26 cellular contexts compared by ENCODE assay signal in the genomic region with DNA sequence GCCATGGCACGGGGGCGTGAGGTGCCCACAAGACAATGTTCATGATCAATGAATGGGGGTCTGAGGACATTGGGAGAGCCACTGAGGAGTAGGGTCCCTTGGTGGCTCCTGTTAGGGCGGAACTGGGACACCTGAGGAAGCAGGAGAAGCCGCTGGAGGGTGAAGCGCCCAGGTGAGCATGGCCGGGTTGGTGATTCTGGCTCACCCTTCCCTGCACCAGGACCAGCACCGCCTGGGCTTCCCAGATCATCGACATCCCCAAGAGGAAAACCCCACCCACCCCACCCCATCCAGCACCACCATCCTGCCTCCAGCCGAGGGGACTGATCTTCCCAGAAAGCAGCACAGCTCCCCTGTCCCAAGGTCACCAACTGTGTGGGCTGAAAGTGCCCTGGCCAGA. TPM values are rescaled to one million over a fixed set of nuclear protein-coding genes. Genes with fewer than 3 reads are reported as not detected.
DNase-seq lines count a peak whose midpoint lies in the region; ATAC-seq and TF ChIP-seq lines count a peak whose summit lies in the region.
"Had no signal": no experiment of that assay in that cellular context is flagged by ENCODE, and none has a peak within 500 bp of the region (broad histone marks: within the 10 kb centered on the region; RNA-seq: fewer than 3 reads in every experiment).

No MANE protein-coding gene starts in this region.

- H3K4me1 Mint-ChIP-seq in endodermal cell, result no peaks in the 10 kb centered on the region
- H3K4me1 Mint-ChIP-seq: CD4-positive, alpha-beta memory T cell; IgD-negative memory B cell had no signal

- H3K36me3 ChIP-seq in RWPE2 (ENCODE audit: low read depth) (no peaks in the 10 kb centered on the region), endodermal cell (ENCODE audit: control insufficient read depth, insufficient read depth, low read length) (no peaks in the 10 kb centered on the region)
- H3K36me3 ChIP-seq: BLaER1 treated with 17β-estradiol and CSF1 and Interleukin-3, amounts not matched to agents 10 nM and 100 nM; HAP-1 had no signal

- TF ChIP-seq CTCF in RWPE2 (IDR thresholded peaks at IDR 0.05; ENCODE audit: poor library complexity, severe bottlenecking), result no peak
- TF ChIP-seq CTCF in endodermal cell (conservative IDR thresholded peaks at IDR 0.05), result no peak

- intact Hi-C loops in posterior vena cava (cut with DNase I), result no loop called here

- peaks cover 6% of the 10 kb centered on the region for H3K9me3 Mint-ChIP-seq in endodermal cell

- H3K27ac Mint-ChIP-seq in endodermal cell, result no peak overlapping the region
- H3K27ac Mint-ChIP-seq: CD4-positive, alpha-beta memory T cell; HFFc6; IgD-negative memory B cell had no signal

- H3K4me3 Mint-ChIP-seq in endodermal cell, result no peak overlapping the region
- H3K4me3 Mint-ChIP-seq: CD4-positive, alpha-beta memory T cell; HFFc6; IgD-negative memory B cell had no signal

- H3K9ac ChIP-seq in endodermal cell (ENCODE audit: extremely low read depth, low read length, poor library complexity, severe bottlenecking), result no peak overlapping the region
- H3K9ac ChIP-seq: BLaER1 treated with 17β-estradiol and CSF1 and Interleukin-3, amounts not matched to agents 10 nM and 100 nM; KMS-11 had no signal

- peaks cover 28% of the 10 kb centered on the region for H3K36me3 Mint-ChIP-seq in endodermal cell (ENCODE audit: low read depth)
- H3K36me3 Mint-ChIP-seq: CD4-positive, alpha-beta memory T cell had no signal

- H3K4me1 ChIP-seq in RWPE2 (ENCODE audit: insufficient read depth, poor library complexity, severe bottlenecking) (no peaks in the 10 kb centered on the region), endodermal cell (ENCODE audit: control insufficient read depth, insufficient read depth, low read length) (no peaks in the 10 kb centered on the region)
- H3K4me1 ChIP-seq: A549; BLaER1 treated with 17β-estradiol and CSF1 and Interleukin-3, amounts not matched to agents 10 nM and 100 nM; HAP-1 had no signal

- no peaks in the 10 kb centered on the region for H3K27me3 ChIP-seq in RWPE2 (ENCODE audit: insufficient read depth, poor library complexity, severe bottlenecking)
- H3K27me3 ChIP-seq in endodermal cell (ENCODE audit: control insufficient read depth, insufficient read depth, low read length, poor library complexity, severe bottlenecking), result no peaks in the 10 kb centered on the region
- H3K27me3 ChIP-seq: BLaER1 treated with 17β-estradiol and CSF1 and Interleukin-3, amounts not matched to agents 10 nM and 100 nM had no signal

- no peak overlapping the region for H3K27ac ChIP-seq in RWPE2 (ENCODE audit: poor library complexity, severe bottlenecking)
- H3K27ac ChIP-seq in endodermal cell (ENCODE audit: low read depth, low read length), result no peak overlapping the region
- H3K27ac ChIP-seq: A549; BLaER1 treated with 17β-estradiol and CSF1 and Interleukin-3, amounts not matched to agents 10 nM and 100 nM; KMS-11; RWPE1 had no signal

- 92 to 100% methylated on average over 2 to 9 of the region's 9 CpGs for WGBS in endodermal cell (ENCODE audit: insufficient coverage in 1 of 2, insufficient read length in 1 of 2), 2 experiments

- ATAC-seq in RWPE2 (ENCODE audit: low read depth), result no peak
- ATAC-seq in GM18861 (IDR thresholded peaks at IDR 0.05; ENCODE audit: unreplicated experiment), result no peak
- ATAC-seq: A549 had no signal

- H3K4me3 ChIP-seq in RWPE2 (ENCODE audit: severe bottlenecking) (no peak overlapping the region), endodermal cell (ENCODE audit: low read length) (no peak overlapping the region)
- H3K4me3 ChIP-seq: A549; BLaER1 treated with 17β-estradiol and CSF1 and Interleukin-3, amounts not matched to agents 10 nM and 100 nM; HAP-1 had no signal

- H3K27me3 Mint-ChIP-seq in endodermal cell (ENCODE audit: insufficient read depth), result no peaks in the 10 kb centered on the region

- DNase-seq in RWPE2 (ENCODE audit: low spot score) (peak; percentile 30), endodermal cell (peak; percentile 29), posterior vena cava (ENCODE audit: low spot score) (peak; percentile 52), DMS 273 (lab: John Stamatoyannopoulos, UW; ENCODE audit: unreplicated experiment) (no peak), RKO (ENCODE audit: low spot score) (no peak)
- DNase-seq in activated CD4-positive, alpha-beta T cell treated with anti-CD3 and anti-CD28 coated beads, Interleukin-2, amount 50 U/mL, for 48 hours, result no peak
- DNase-seq: AML-193; CD4-positive, alpha-beta memory T cell; COR-L47; EL; GDM1; HFFc6; NCI-H1092; NCI-H1417 treated with DMSO at 0.1 percent for 48 hours; NCI-H1694 treated with DMSO at 0.1 percent for 48 hours; NCI-H2081; NCI-H2227 treated with DMSO at 0.1 percent for 48 hours; NCI-H526 treated with DMSO at 0.1 percent for 48 hours; SHP77 treated with DMSO at 0.1 percent for 48 hours had no signal

- peaks cover 1% of the 10 kb centered on the region for H3K9me3 ChIP-seq in RWPE2 (ENCODE audit: severe bottlenecking)
- peaks cover 1% of the 10 kb centered on the region for H3K9me3 ChIP-seq in endodermal cell (ENCODE audit: control insufficient read depth, low read length)
- H3K9me3 ChIP-seq: HAP-1 had no signal

RNA-seq across cellular contexts. Expression of gene SHANK2, which starts 30.5 kb away (rescaled TPM):
- total RNA-seq in endodermal cell, result 10 to 100 TPM; 22.3 to 49.6 TPM
- 6.4 TPM for polyA plus RNA-seq in endodermal cell (2013, experiment 1 of 2)
- polyA plus RNA-seq in endodermal cell (2013, experiment 2 of 2), result 7.0 TPM
- under 1 TPM; 0.51 to 0.67 TPM for total RNA-seq in posterior vena cava
- total RNA-seq: CD4-positive, alpha-beta memory T cell had no signal
- polyA plus RNA-seq: CD4-positive, alpha-beta memory T cell; IgD-negative memory B cell had no signal

Comparison
In these comparisons a context has a peak if more than half of its experiments do, and no peak if none do; other contexts are left out.
1. DNase-seq: peak in RWPE2 (single experiment), endodermal cell (single experiment) and posterior vena cava (single experiment); none in DMS 273 (single experiment), activated CD4-positive, alpha-beta T cell treated with anti-CD3 and anti-CD28 coated beads, Interleukin-2, amount 50 U/mL, for 48 hours (0 of 2) and RKO (single experiment).
2. RNA of gene SHANK2, which starts 30.5 kb away (total RNA-seq): 22.3 to 49.6 TPM in endodermal cell; 0.51 to 0.67 TPM in posterior vena cava; every median in the first group is over 10 times any median in the second.